30 cellular contexts compared by ENCODE assay signal in genomic region chr4:6408263-6408662, GRCh38.
DNase-seq lines count a peak whose midpoint lies in the region; ATAC-seq and TF ChIP-seq lines count a peak whose summit lies in the region.
"Had no signal": no experiment of that assay in that cellular context is flagged by ENCODE, and none has a peak within 500 bp of the region (broad histone marks: within the 10 kb centered on the region; RNA-seq: fewer than 3 reads in every experiment).

No MANE protein-coding gene starts in this region.

- H3K9me3 Mint-ChIP-seq in WTC11 = peaks cover 4% of the 10 kb centered on the region

- TF ChIP-seq POLR2A in spleen (IDR thresholded peaks at IDR 0.05) = no peak

- H3F3A ChIP-seq in smooth muscle cell (ENCODE audit: low read depth) = no peaks in the 10 kb centered on the region

- H3K4me3 Mint-ChIP-seq in WTC11 = no peak overlapping the region
- H3K4me3 Mint-ChIP-seq: activated B cell treated with CpG ODN at 0.5 μM for 24 hours; activated CD8-positive, alpha-beta memory T cell treated with anti-CD3 and anti-CD28 coated beads, Interleukin-2, amount 10 ng/mL, durations not matched to agents 7 days and 5 days; activated T-cell treated with anti-CD3 and anti-CD28 coated beads, Interleukin-2, amount 50 U/mL, for 4 hours; B cell; CD8-positive, alpha-beta T cell; stimulated activated naive CD8-positive, alpha-beta T cell treated with anti-CD3 and anti-CD28 coated beads, Interleukin-15, amount 100 ng/mL, for 72 hours had no signal

- POLR2A ChIA-PET in WTC11 (lab: Charles Lee) = no interaction called here

- no peak overlapping the region for H3K9ac ChIP-seq in smooth muscle cell (ENCODE audit: low read depth)

- peak; percentile 85 for ATAC-seq in WTC11
- ATAC-seq: activated CD8-positive, alpha-beta memory T cell treated with anti-CD3 and anti-CD28 coated beads, Interleukin-2, amount 10 ng/mL, durations not matched to agents 7 days and 5 days; CD8-positive, alpha-beta T cell; GM12878; right cardiac atrium; stimulated activated naive CD8-positive, alpha-beta T cell treated with anti-CD3 and anti-CD28 coated beads, Interleukin-15, amount 100 ng/mL, for 72 hours had no signal

- no peak overlapping the region for H3K27ac Mint-ChIP-seq in WTC11
- H3K27ac Mint-ChIP-seq: activated B cell treated with CpG ODN at 0.5 μM for 24 hours; activated CD8-positive, alpha-beta memory T cell treated with anti-CD3 and anti-CD28 coated beads, Interleukin-2, amount 10 ng/mL, durations not matched to agents 7 days and 5 days; B cell; CD8-positive, alpha-beta T cell; stimulated activated naive CD8-positive, alpha-beta T cell treated with anti-CD3 and anti-CD28 coated beads, Interleukin-15, amount 100 ng/mL, for 72 hours had no signal

- peaks cover 20% of the 10 kb centered on the region for H3K4me1 Mint-ChIP-seq in WTC11
- H3K4me1 Mint-ChIP-seq: activated B cell treated with CpG ODN at 0.5 μM for 24 hours, B cell had no signal

- H2AFZ ChIP-seq in hepatocyte (no peak overlapping the region), smooth muscle cell (ENCODE audit: low read depth) (no peak overlapping the region)

- H3K4me3 ChIP-seq in Jurkat, Clone E6-1 (ENCODE audit: low read length) = no peak overlapping the region
- H3K4me3 ChIP-seq in spleen (no peak overlapping the region), hepatocyte (no peak overlapping the region), smooth muscle cell (no peak overlapping the region)
- H3K4me3 ChIP-seq: GM12878, HAP-1, left ventricle myocardium inferior, thyroid gland had no signal

- H3K27ac ChIP-seq in spleen (no peak overlapping the region), hepatocyte (no peak overlapping the region), smooth muscle cell (ENCODE audit: low read depth) (no peak overlapping the region)
- H3K27ac ChIP-seq: left ventricle myocardium inferior, thyroid gland had no signal

- H3K79me2 ChIP-seq in hepatocyte (no peaks in the 10 kb centered on the region), smooth muscle cell (ENCODE audit: low read depth) (no peaks in the 10 kb centered on the region)

- H3K4me1 ChIP-seq in spleen (no peaks in the 10 kb centered on the region), hepatocyte (ENCODE audit: insufficient read depth) (no peaks in the 10 kb centered on the region), smooth muscle cell (ENCODE audit: low read depth) (peaks cover 12% of the 10 kb centered on the region)
- H3K4me1 ChIP-seq: HAP-1, thyroid gland had no signal

- H3K36me3 ChIP-seq in spleen (no peaks in the 10 kb centered on the region), hepatocyte (replicated peaks; ENCODE audit: insufficient read depth, low read depth) (no peaks in the 10 kb centered on the region), smooth muscle cell (ENCODE audit: low read depth) (no peaks in the 10 kb centered on the region)
- H3K36me3 ChIP-seq: HAP-1, left ventricle myocardium inferior, thyroid gland had no signal

- 44 to 72% (median 63%) methylated on average over 4 of the region's 4 CpGs for WGBS in spleen, 5 donors
- 80% methylated on average over 4 of the region's 4 CpGs for WGBS in hepatocyte (ENCODE audit: low lambda C conversion rate, missing lambda C conversion rate)
- 84% methylated on average over 4 of the region's 4 CpGs for WGBS in smooth muscle cell (ENCODE audit: low lambda C conversion rate)

- intact Hi-C loops in spleen (cut with DNase I; ENCODE audit: low total_unique reads) = no loop called here

- H3K9me3 ChIP-seq in spleen (peaks cover 0 to 6% (median 0%) of the 10 kb centered on the region in 8 donors), hepatocyte (ENCODE audit: low read depth) (no peaks in the 10 kb centered on the region), smooth muscle cell (replicated peaks; ENCODE audit: low read depth) (no peaks in the 10 kb centered on the region)
- H3K9me3 ChIP-seq: HAP-1, left ventricle myocardium inferior, thyroid gland had no signal

- TF ChIP-seq CTCF in WTC11 (IDR thresholded peaks at IDR 0.05) (no peak), spleen (IDR thresholded peaks at IDR 0.05 in 8 of 11, conservative IDR thresholded peaks at IDR 0.05 in 3 of 11) (no peak), hepatocyte (IDR thresholded peaks at IDR 0.05; ENCODE audit: poor library complexity) (no peak), smooth muscle cell (IDR thresholded peaks at IDR 0.05; ENCODE audit: borderline replicate concordance, insufficient read depth, poor library complexity, severe bottlenecking) (no peak)

- H4K20me1 ChIP-seq in hepatocyte (ENCODE audit: insufficient read depth, poor library complexity, severe bottlenecking) = no peaks in the 10 kb centered on the region
- no peaks in the 10 kb centered on the region for H4K20me1 ChIP-seq in smooth muscle cell (ENCODE audit: low read depth)

- no peaks in the 10 kb centered on the region for H3K36me3 Mint-ChIP-seq in WTC11
- H3K36me3 Mint-ChIP-seq: activated CD8-positive, alpha-beta memory T cell treated with anti-CD3 and anti-CD28 coated beads, Interleukin-2, amount 10 ng/mL, durations not matched to agents 7 days and 5 days; CD8-positive, alpha-beta T cell had no signal

- no peak overlapping the region for H3K4me2 ChIP-seq in hepatocyte
- no peak overlapping the region for H3K4me2 ChIP-seq in smooth muscle cell

- peak; percentile 10 for DNase-seq in activated CD4-positive, alpha-beta T cell treated with anti-CD3 and anti-CD28 coated beads for 48 hours
- DNase-seq in activated CD4-positive, alpha-beta T cell treated with anti-CD3 and anti-CD28 coated beads, Interleukin-2, amount 50 U/mL, for 48 hours = no peak
- DNase-seq in Jurkat, Clone E6-1 (ENCODE audit: low read depth, low spot score) = peak; percentile 24
- peak; percentile 29 for DNase-seq in WTC11 (ENCODE audit: low spot score)
- DNase-seq in spleen = peak; percentile 8
- no peak for DNase-seq in hepatocyte (ENCODE audit: low spot score)
- DNase-seq in smooth muscle cell (lab: John Stamatoyannopoulos, UW; ENCODE audit: unreplicated experiment) = no peak
- DNase-seq in NCI-H1930 (lab: John Stamatoyannopoulos, UW) = no peak
- DNase-seq: activated B cell treated with CpG ODN at 0.5 μM for 24 hours; activated CD4-positive, alpha-beta T cell treated with anti-CD3 and anti-CD28 coated beads, Interleukin-2, amount 50 U/mL, for 1 hour; activated CD8-positive, alpha-beta memory T cell treated with anti-CD3 and anti-CD28 coated beads, Interleukin-2, amount 10 ng/mL, durations not matched to agents 7 days and 5 days; activated gamma-delta T cell treated with Interleukin-2 at 50 U/mL for 16 hours; activated T-cell treated with anti-CD3 and anti-CD28 coated beads, Interleukin-2, amount 50 U/mL, for 4 hours; caudate nucleus; CD8-positive, alpha-beta T cell; glutamatergic neuron; left ventricle myocardium inferior; NCI-H1092; NCI-H187; NCI-H2171; NCI-H526; right cardiac atrium; RPMI8226; stimulated activated CD4-positive, alpha-beta T cell treated with anti-CD3 and anti-CD28 coated beads, Interleukin-2, amount 100 ng/mL, for 24 hours; stimulated activated naive CD8-positive, alpha-beta T cell treated with anti-CD3 and anti-CD28 coated beads, Interleukin-15, amount 100 ng/mL, for 72 hours; T-helper 1 cell; thyroid gland had no signal

- H3K27me3 ChIP-seq in spleen (replicated peaks in 1 of 7) (peaks cover 0 to 45% (median 14%) of the 10 kb centered on the region in 7 donors), hepatocyte (peaks cover 27% of the 10 kb centered on the region), smooth muscle cell (ENCODE audit: low read depth) (no peaks in the 10 kb centered on the region)

- H3K27me3 Mint-ChIP-seq in WTC11 (ENCODE audit: low read depth) = no peaks in the 10 kb centered on the region

- CTCF ChIA-PET in WTC11 (lab: Charles Lee) = no interaction called here

- H3K9me2 ChIP-seq in hepatocyte (replicated peaks; ENCODE audit: insufficient read depth) = no peaks in the 10 kb centered on the region

TF ChIP-seq in WTC11, 78 proteins besides CTCF, POLR2A, EP300 and RAD21:
- peak; percentile 58 for TF ChIP-seq NFYB (CRISPR knock-in tag; conservative IDR thresholded peaks at IDR 0.05; ENCODE audit: low read depth)
- TF ChIP-seq ZNF396 (CRISPR knock-in tag; IDR thresholded peaks at IDR 0.05; ENCODE audit: borderline replicate concordance) = no peak
TF ChIP-seq in WTC11: peak in this region for 1.

Comparison
In these comparisons a context has a peak if more than half of its experiments do, and no peak if none do; other contexts are left out.
1. DNase-seq: peak in activated CD4-positive, alpha-beta T cell treated with anti-CD3 and anti-CD28 coated beads for 48 hours (single experiment), Jurkat, Clone E6-1 (single experiment), WTC11 (single experiment) and spleen (single experiment); none in activated CD4-positive, alpha-beta T cell treated with anti-CD3 and anti-CD28 coated beads, Interleukin-2, amount 50 U/mL, for 48 hours (0 of 2), hepatocyte (single experiment), smooth muscle cell (single experiment) and NCI-H1930 (0 of 2).